9 cellular contexts compared by ENCODE assay signal in genomic region chr4:55866290-55866907, GRCh38. TPM values are rescaled to one million over a fixed set of nuclear protein-coding genes. Genes with fewer than 3 reads are reported as not detected.
A peak's percentile ranks its signal among the peaks of the same experiment; 100 is the strongest.
DNase-seq lines count a peak whose midpoint lies in the region; ATAC-seq and TF ChIP-seq lines count a peak whose summit lies in the region.
"Had no signal": no experiment of that assay in that cellular context is flagged by ENCODE, and none has a peak within 500 bp of the region (broad histone marks: within the 10 kb centered on the region; RNA-seq: fewer than 3 reads in every experiment).

No MANE protein-coding gene starts in this region.

- H3K14ac ChIP-seq in trophoblast cell (ENCODE audit: low read length): no peak overlapping the region

- H2BK5ac ChIP-seq in trophoblast cell (ENCODE audit: low read depth, low read length, poor library complexity): no peak overlapping the region

- H3K4me1 ChIP-seq in trophoblast cell (ENCODE audit: control insufficient read depth in 1 of 2, insufficient read depth in 2 of 2, low read length in 2 of 2): no peaks in the 10 kb centered on the region

- H3K36me3 ChIP-seq in trophoblast cell (ENCODE audit: control insufficient read depth in 1 of 2, insufficient read depth in 2 of 2, low read length in 2 of 2): peaks cover 2 to 6% of the 10 kb centered on the region in 2 experiments

- H3K79me1 ChIP-seq in trophoblast cell (ENCODE audit: low read length): no peaks in the 10 kb centered on the region

- no peak overlapping the region for H3K4me2 ChIP-seq in trophoblast cell (ENCODE audit: low read length)

- H2AK5ac ChIP-seq in trophoblast cell (ENCODE audit: low read length): no peak overlapping the region

- H4K91ac ChIP-seq in trophoblast cell (ENCODE audit: low read depth, low read length): no peak overlapping the region

- no peak overlapping the region for H2BK120ac ChIP-seq in trophoblast cell (ENCODE audit: insufficient read depth, low read length, poor library complexity)

- no peaks in the 10 kb centered on the region for H3K27me3 ChIP-seq in trophoblast cell (ENCODE audit: insufficient read depth, low read length)

- no peaks in the 10 kb centered on the region for H3K79me2 ChIP-seq in trophoblast cell (ENCODE audit: control insufficient read depth, insufficient read depth, low read length, poor library complexity)

- peak; percentile 95 for ATAC-seq in Right ventricle myocardium inferior
- ATAC-seq in HG03045 (IDR thresholded peaks at IDR 0.05; ENCODE audit: unreplicated experiment): peak; percentile 76
- no peak for ATAC-seq in HG02840 (IDR thresholded peaks at IDR 0.05; ENCODE audit: low FRiP score, unreplicated experiment)

- no peak overlapping the region for H3K4ac ChIP-seq in trophoblast cell (ENCODE audit: low read depth, low read length)

- no peak overlapping the region for H2AFZ ChIP-seq in trophoblast cell (ENCODE audit: insufficient read depth, low read length, poor library complexity)

- intact Hi-C loops in Right ventricle myocardium inferior (cut with DNase I): loop anchor here (5.0 to 10.0 kb wide), 2 partner anchors 422 to 611 kb away; no protein-coding TSS in a partner anchor
- intact Hi-C loops in cardiac septum (cut with DNase I): loop anchor here (2.0 kb wide), 1 partner anchor 82 kb away; the partner anchor contains the start of gene CEP135

- H2BK12ac ChIP-seq in trophoblast cell (ENCODE audit: low read length): no peak overlapping the region

- no peak overlapping the region for H4K8ac ChIP-seq in trophoblast cell (ENCODE audit: low read depth, low read length)

- H3K4me3 ChIP-seq in epithelial cell of proximal tubule (ENCODE audit: low read depth, low read length): no peak overlapping the region
- no peak overlapping the region for H3K4me3 ChIP-seq in trophoblast cell (ENCODE audit: low read depth, low read length)

- DNase-seq in Right ventricle myocardium inferior (ENCODE audit: missing footprints) (no peak), cardiac septum (ENCODE audit: low spot score) (no peak), SIG-M5 (lab: John Stamatoyannopoulos, UW) (peak; percentile 71), epithelial cell of proximal tubule (ENCODE audit: low read depth) (peak; percentile 78), trophoblast cell (peak; percentile 25 to 83), NCI-H2171 (lab: John Stamatoyannopoulos, UW) (no peak)

- H3K9me3 ChIP-seq in trophoblast cell (ENCODE audit: insufficient read depth, low read depth, low read length): no peaks in the 10 kb centered on the region

- H4K12ac ChIP-seq in trophoblast cell (ENCODE audit: low read depth, low read length): no peak overlapping the region

- WGBS in trophoblast cell (ENCODE audit: extremely low coverage, insufficient coverage, insufficient read length): no CpG with 5 or more reads among the region's 2 CpGs

- no peak for TF ChIP-seq CTCF in epithelial cell of proximal tubule (conservative IDR thresholded peaks at IDR 0.05; ENCODE audit: low read depth, low read length)

- H3K18ac ChIP-seq in trophoblast cell (ENCODE audit: low read length): no peak overlapping the region

- no peak overlapping the region for H3K9ac ChIP-seq in trophoblast cell (ENCODE audit: low read length)

- no peak overlapping the region for H3K27ac ChIP-seq in trophoblast cell (ENCODE audit: low read depth, low read length)

- H3K23ac ChIP-seq in trophoblast cell (ENCODE audit: low read length): no peak overlapping the region

RNA-seq across cellular contexts. Expression of gene EXOC1, which starts 13.0 kb away (rescaled TPM):
- 19.8 TPM for total RNA-seq in Right ventricle myocardium inferior
- 26.6 TPM for total RNA-seq in cardiac septum
- 16.8 and 19.2 TPM in 2 replicates for total RNA-seq in epithelial cell of proximal tubule
- 19.2 and 20.4 TPM in 2 replicates for polyA plus RNA-seq in trophoblast cell (2013)

RNA-seq across cellular contexts. Expression of gene EXOC1L, which starts 46.8 kb away (rescaled TPM):
- total RNA-seq in Right ventricle myocardium inferior (not detected), cardiac septum (not detected), epithelial cell of proximal tubule (not detected in 2 replicates)
- not detected in 2 replicates for polyA plus RNA-seq in trophoblast cell (2013)
- polyA plus RNA-seq: esophagus had no signal

Comparison
In these comparisons a context has a peak if more than half of its experiments do, and no peak if none do; other contexts are left out.
1. DNase-seq: peak in SIG-M5 (single experiment), epithelial cell of proximal tubule (single experiment) and trophoblast cell (2 of 2); none in Right ventricle myocardium inferior (single experiment), cardiac septum (single experiment) and NCI-H2171 (single experiment).